In the genomic region with DNA sequence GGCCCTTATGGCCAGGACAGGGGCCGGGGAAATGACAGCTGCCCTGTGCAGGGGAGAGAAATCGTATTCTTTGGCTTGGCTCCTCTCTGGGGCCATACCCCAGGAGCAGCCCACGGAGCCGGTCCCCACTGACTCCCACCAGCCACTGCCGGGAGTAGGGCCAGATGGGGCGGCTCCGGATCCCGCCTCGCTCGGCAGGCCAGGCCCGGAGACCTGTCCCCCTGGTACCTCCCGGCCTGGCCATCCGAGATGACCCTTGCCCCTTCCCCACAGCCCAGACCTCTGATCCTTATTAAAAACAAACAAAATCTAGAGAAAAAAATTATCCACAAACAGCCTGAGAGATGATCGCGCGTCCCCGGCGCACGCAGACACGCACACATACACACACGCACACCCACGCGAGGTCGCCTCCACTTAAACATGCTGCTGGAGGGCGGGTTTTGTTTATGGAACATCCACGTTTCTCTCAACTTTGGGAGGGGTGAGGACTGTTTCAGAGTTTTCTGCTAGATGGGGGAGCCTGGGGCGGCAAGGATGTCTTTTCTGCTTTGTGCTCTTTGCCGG, we compare ENCODE assay signal across 8 cellular contexts. TPM values are rescaled to one million over a fixed set of nuclear protein-coding genes. Genes with fewer than 3 reads are reported as not detected.
A peak's percentile ranks its signal among the peaks of the same experiment; 100 is the strongest.
DNase-seq lines count a peak whose midpoint lies in the region; ATAC-seq lines count a peak whose summit lies in the region.

No MANE protein-coding gene starts in this region.

- intact Hi-C loops in activated T-helper 2 cell treated with anti-CD3 and anti-CD28 coated beads, Interferon-gamma antibody, Interleukin-2, Interleukin-4, amounts not matched to agents 10 μg/mL and 5 μg/mL and 100 μg/mL, durations not matched to agents 14 hours and 24 hours and 36 hours (cut with micrococcal nuclease) = no loop called here
- intact Hi-C loops in left cardiac atrium (cut with DNase I) = no loop called here

- H3K36me3 ChIP-seq in rectal smooth muscle tissue (ENCODE audit: control insufficient read depth, insufficient read depth, low read length) = no peaks in the 10 kb centered on the region

- no peaks in the 10 kb centered on the region for H3K27me3 ChIP-seq in rectal smooth muscle tissue (ENCODE audit: control insufficient read depth, insufficient read depth, low read length)

- peak overlapping the region; percentile 92 for H3K27ac ChIP-seq in rectal smooth muscle tissue (ENCODE audit: low read depth, low read length)

- peaks cover 14% of the 10 kb centered on the region for H3K4me1 ChIP-seq in rectal smooth muscle tissue (ENCODE audit: control insufficient read depth, insufficient read depth, low read length)

- peak overlapping the region; percentile 68 for H3K4me3 ChIP-seq in rectal smooth muscle tissue (ENCODE audit: low read length)

- peak overlapping the region; percentile 5 for H3K9ac ChIP-seq in rectal smooth muscle tissue (ENCODE audit: low read length)

- no peak for ATAC-seq in activated T-cell treated with anti-CD3 and anti-CD28 coated beads, Interleukin-2, amount 50 U/mL, for 72 hours (replicated peaks in 1 of 2)
- ATAC-seq in left cardiac atrium = peak; percentile 38 to 41

- peaks cover 33% of the 10 kb centered on the region for H3K27me3 Mint-ChIP-seq in activated T-cell treated with anti-CD3 and anti-CD28 coated beads, Interleukin-2, amount 50 U/mL, for 72 hours (ENCODE audit: low read depth)
- peaks cover 20% of the 10 kb centered on the region for H3K27me3 Mint-ChIP-seq in activated T-helper 2 cell treated with anti-CD3 and anti-CD28 coated beads, Interferon-gamma antibody, Interleukin-2, Interleukin-4, amounts not matched to agents 10 μg/mL and 5 μg/mL and 100 μg/mL, durations not matched to agents 14 hours and 24 hours and 36 hours (ENCODE audit: low read depth)

- no peaks in the 10 kb centered on the region for H3K36me3 Mint-ChIP-seq in activated T-cell treated with anti-CD3 and anti-CD28 coated beads, Interleukin-2, amount 50 U/mL, for 72 hours (ENCODE audit: insufficient read depth in 2 of 2)
- H3K36me3 Mint-ChIP-seq in activated T-helper 2 cell treated with anti-CD3 and anti-CD28 coated beads, Interferon-gamma antibody, Interleukin-2, Interleukin-4, amounts not matched to agents 10 μg/mL and 5 μg/mL and 100 μg/mL, durations not matched to agents 14 hours and 24 hours and 36 hours (ENCODE audit: low read depth) = no peaks in the 10 kb centered on the region

- no peaks in the 10 kb centered on the region for H3K9me3 Mint-ChIP-seq in activated T-cell treated with anti-CD3 and anti-CD28 coated beads, Interleukin-2, amount 50 U/mL, for 72 hours
- no peaks in the 10 kb centered on the region for H3K9me3 Mint-ChIP-seq in activated T-helper 2 cell treated with anti-CD3 and anti-CD28 coated beads, Interferon-gamma antibody, Interleukin-2, Interleukin-4, amounts not matched to agents 10 μg/mL and 5 μg/mL and 100 μg/mL, durations not matched to agents 14 hours and 24 hours and 36 hours

- no peak overlapping the region for H3K27ac Mint-ChIP-seq in activated T-cell treated with anti-CD3 and anti-CD28 coated beads, Interleukin-2, amount 50 U/mL, for 72 hours
- H3K27ac Mint-ChIP-seq in activated T-helper 2 cell treated with anti-CD3 and anti-CD28 coated beads, Interferon-gamma antibody, Interleukin-2, Interleukin-4, amounts not matched to agents 10 μg/mL and 5 μg/mL and 100 μg/mL, durations not matched to agents 14 hours and 24 hours and 36 hours = no peak overlapping the region

- H3K4me1 Mint-ChIP-seq in activated T-cell treated with anti-CD3 and anti-CD28 coated beads, Interleukin-2, amount 50 U/mL, for 72 hours (ENCODE audit: low read depth) = peaks cover 5% of the 10 kb centered on the region
- H3K4me1 Mint-ChIP-seq in activated T-helper 2 cell treated with anti-CD3 and anti-CD28 coated beads, Interferon-gamma antibody, Interleukin-2, Interleukin-4, amounts not matched to agents 10 μg/mL and 5 μg/mL and 100 μg/mL, durations not matched to agents 14 hours and 24 hours and 36 hours (ENCODE audit: low read depth) = no peaks in the 10 kb centered on the region

- no peak for DNase-seq in activated T-cell treated with anti-CD3 and anti-CD28 coated beads, Interleukin-2, amount 50 U/mL, for 72 hours
- no peak for DNase-seq in activated T-cell treated with anti-CD3 and anti-CD28 coated beads for 4 hours
- no peak for DNase-seq in activated T-helper 2 cell treated with anti-CD3 and anti-CD28 coated beads, Interferon-gamma antibody, Interleukin-2, Interleukin-4, amounts not matched to agents 10 μg/mL and 5 μg/mL and 100 μg/mL, durations not matched to agents 14 hours and 24 hours and 36 hours (ENCODE audit: low spot score)
- DNase-seq in left cardiac atrium = peak; percentile 55
- no peak for DNase-seq in HK-2 (ENCODE audit: unreplicated experiment)
- DNase-seq in cerebellum (ENCODE audit: low spot score) = no peak
- no peak for DNase-seq in HCEC 1CT

- H3K4me3 Mint-ChIP-seq in activated T-cell treated with anti-CD3 and anti-CD28 coated beads, Interleukin-2, amount 50 U/mL, for 72 hours = peak overlapping the region; percentile 68 to 70
- peak overlapping the region; percentile 27 for H3K4me3 Mint-ChIP-seq in activated T-helper 2 cell treated with anti-CD3 and anti-CD28 coated beads, Interferon-gamma antibody, Interleukin-2, Interleukin-4, amounts not matched to agents 10 μg/mL and 5 μg/mL and 100 μg/mL, durations not matched to agents 14 hours and 24 hours and 36 hours (ENCODE audit: low read depth)

RNA-seq across cellular contexts. Expression of gene IGLL1, which starts 59.1 kb away (rescaled TPM):
- not detected for total RNA-seq in activated T-cell treated with anti-CD3 and anti-CD28 coated beads, Interleukin-2, amount 50 U/mL, for 72 hours
- total RNA-seq in activated T-helper 2 cell treated with anti-CD3 and anti-CD28 coated beads, Interferon-gamma antibody, Interleukin-2, Interleukin-4, amounts not matched to agents 10 μg/mL and 5 μg/mL and 100 μg/mL, durations not matched to agents 14 hours and 24 hours and 36 hours = 0.21 TPM in 1 of 2 replicates, not detected in the other
- total RNA-seq in left cardiac atrium (not detected), cerebellum (not detected)

Comparison
In these comparisons a context has a peak if more than half of its experiments do, and no peak if none do; other contexts are left out.
1. ATAC-seq: peak in left cardiac atrium (2 of 2); none in activated T-cell treated with anti-CD3 and anti-CD28 coated beads, Interleukin-2, amount 50 U/mL, for 72 hours (0 of 2).